9 cellular contexts compared by ENCODE assay signal in genomic region chr16:77171750-77172635, GRCh38. TPM values are rescaled to one million over a fixed set of nuclear protein-coding genes. Genes with fewer than 3 reads are reported as not detected.
DNase-seq lines count a peak whose midpoint lies in the region; ATAC-seq and TF ChIP-seq lines count a peak whose summit lies in the region.
"Had no signal": no experiment of that assay in that cellular context is flagged by ENCODE, and none has a peak within 500 bp of the region (broad histone marks: within the 10 kb centered on the region; RNA-seq: fewer than 3 reads in every experiment).

No MANE protein-coding gene starts in this region.

- intact Hi-C loops in ovary (cut with DNase I) = no loop called here

- H3K4me3 ChIP-seq in fibroblast of the aortic adventitia (ENCODE audit: low read depth, low read length) = no peak overlapping the region
- no peak overlapping the region for H3K4me3 ChIP-seq in ovary
- H3K4me3 ChIP-seq: skin epidermis had no signal

- ATAC-seq in HG02623 (IDR thresholded peaks at IDR 0.05; ENCODE audit: unreplicated experiment) = peak; percentile 77

- DNase-seq in Ammon's horn (ENCODE audit: low spot score) (peak; percentile 67), NCI-H1092 (lab: John Stamatoyannopoulos, UW) (peak; percentile 65), SW 1271 (lab: John Stamatoyannopoulos, UW) (peak; percentile 20 to 60), fibroblast of the aortic adventitia (ENCODE audit: low read depth) (peak; percentile 76), ovary (no peak)
- no peak for DNase-seq in effector CD8-positive, alpha-beta T cell (lab: John Stamatoyannopoulos, UW)

- no peak for TF ChIP-seq EP300 in ovary (IDR thresholded peaks at IDR 0.05)

- no peak overlapping the region for H3K27ac ChIP-seq in ovary
- H3K27ac ChIP-seq: skin epidermis had no signal

- H3K27me3 ChIP-seq in ovary = no peaks in the 10 kb centered on the region

- H3K36me3 ChIP-seq in ovary = no peaks in the 10 kb centered on the region

- no peaks in the 10 kb centered on the region for H3K4me1 ChIP-seq in ovary (ENCODE audit: insufficient read depth)

- WGBS in ovary, 3 donors = 57 to 66% (median 59%) methylated on average over 5 of the region's 5 CpGs

- TF ChIP-seq CTCF in GM12873 (IDR thresholded peaks at IDR 0.05; ENCODE audit: insufficient read depth, low read depth, low read length, missing control alignments) (peak; percentile 72), fibroblast of the aortic adventitia (IDR thresholded peaks at IDR 0.05; ENCODE audit: insufficient read depth, low read length) (peak; percentile 65), ovary (IDR thresholded peaks at IDR 0.05) (peak in 2 of 3 donors; percentile 30 to 34)

- no peak for TF ChIP-seq POLR2A in ovary (IDR thresholded peaks at IDR 0.05)

- no peaks in the 10 kb centered on the region for H3K9me3 ChIP-seq in ovary

RNA-seq across cellular contexts. Expression of gene MON1B, which starts 19.0 kb away (rescaled TPM):
- 12.3 and 17.2 TPM in 2 replicates for total RNA-seq in fibroblast of the aortic adventitia (ENCODE audit: low replicate concordance)
- total RNA-seq in ovary = 10 to 100 TPM; 11.8 to 42.1 (median 26.7) TPM
- 10 to 100 TPM; 15.2 to 16.5 TPM for polyA plus RNA-seq in ovary

RNA-seq across cellular contexts. Expression of gene SYCE1L, which starts 27.2 kb away (rescaled TPM):
- total RNA-seq in fibroblast of the aortic adventitia (ENCODE audit: low replicate concordance) (0.09 and 1.6 TPM in 2 replicates), ovary (10 to 100 TPM in 4 of 7 donors, 1 to 10 TPM in 3; 4.4 to 56.0 (median 12.1) TPM)
- 1 to 10 TPM in 1 of 2 donors, not detected in 1; 5.6 TPM for polyA plus RNA-seq in ovary

Comparison
In these comparisons a context has a peak if more than half of its experiments do, and no peak if none do; other contexts are left out.
1. DNase-seq: peak in Ammon's horn (single experiment), NCI-H1092 (single experiment), SW 1271 (2 of 2) and fibroblast of the aortic adventitia (single experiment); none in ovary (0 of 5) and effector CD8-positive, alpha-beta T cell (single experiment).
2. Peak in every context shown above with its lines, with median percentiles within 50 percentile points of each other: CTCF ChIP-seq.